In the genomic region with DNA sequence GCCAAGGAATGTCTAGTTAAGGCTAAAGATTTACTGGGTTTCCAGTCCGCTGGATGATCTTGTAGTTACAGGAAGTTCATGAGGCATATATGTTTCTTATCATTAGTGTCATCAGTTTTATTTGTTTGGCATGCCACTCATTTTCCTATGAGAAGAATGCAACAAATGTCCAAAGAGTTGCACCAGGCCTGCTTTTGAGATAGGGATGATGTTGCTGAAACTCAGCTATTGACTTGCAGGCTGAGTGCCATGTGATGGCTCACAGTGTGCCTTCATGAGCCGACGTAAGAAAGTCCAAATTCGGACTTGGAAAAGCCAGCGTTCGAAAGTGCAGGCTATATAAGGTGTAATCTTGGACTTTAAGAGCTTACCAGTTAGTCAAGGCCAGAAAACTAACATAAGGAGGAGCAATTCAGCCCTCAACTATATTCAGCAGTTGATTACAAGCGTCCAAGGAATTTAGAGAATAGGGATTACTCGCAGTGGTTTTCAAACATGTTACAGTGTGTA, we compare ENCODE assay signal across 9 cellular contexts.
DNase-seq lines count a peak whose midpoint lies in the region; ATAC-seq and TF ChIP-seq lines count a peak whose summit lies in the region.
"Had no signal": no experiment of that assay in that cellular context is flagged by ENCODE, and none has a peak within 500 bp of the region (broad histone marks: within the 10 kb centered on the region; RNA-seq: fewer than 3 reads in every experiment).

No MANE protein-coding gene starts in this region.

- H3K27me3 Mint-ChIP-seq in MCF 10A (ENCODE audit: insufficient read depth, unreplicated experiment) (no peaks in the 10 kb centered on the region), memory B cell (no peaks in the 10 kb centered on the region), progenitor cell of endocrine pancreas (no peaks in the 10 kb centered on the region)

- no peaks in the 10 kb centered on the region for H3K79me2 ChIP-seq in mammary epithelial cell (ENCODE audit: insufficient read depth, low read length)

- CTCF ChIA-PET in mammary epithelial cell (lab: Charles Lee; ENCODE audit: low non-redundant PET) (no interaction called here), MCF 10A (lab: Yijun Ruan, JAX) (no interaction called here)

- H3K27me3 ChIP-seq in mammary epithelial cell (ENCODE audit: insufficient read depth, low read length) = no peaks in the 10 kb centered on the region

- no peak overlapping the region for H3K27ac ChIP-seq in mammary epithelial cell (ENCODE audit: insufficient read depth, low read depth, low read length)

- H3K4me2 ChIP-seq in mammary epithelial cell (ENCODE audit: insufficient read depth, low read depth, low read length) = no peak overlapping the region

- no peak for TF ChIP-seq POLR2A in erythroblast (IDR thresholded peaks at IDR 0.05; ENCODE audit: low read length)

- no peak for ATAC-seq in memory B cell (ENCODE audit: low read depth)

- intact Hi-C loops in mammary epithelial cell (cut with micrococcal nuclease) = no loop called here
- intact Hi-C loops in MCF 10A (cut with micrococcal nuclease) = no loop called here

- H3K9ac ChIP-seq in mammary epithelial cell (ENCODE audit: insufficient read depth, low read length) = no peak overlapping the region

- H3K9me3 ChIP-seq in mammary epithelial cell (replicated peaks; ENCODE audit: insufficient read depth, low read length) = peaks cover 5% of the 10 kb centered on the region

- POLR2A ChIA-PET in MCF 10A (lab: Yijun Ruan, JAX) = interaction anchor here (3.7 kb wide), 1 partner anchor 38 kb away, joined by 23 read pairs; no protein-coding TSS in a partner anchor

- 92% methylated on average over 8 of the region's 8 CpGs for WGBS in mammary epithelial cell (ENCODE audit: low coverage, missing lambda C conversion rate)

- DNase-seq in mammary epithelial cell (peak; percentile 23), MCF 10A (ENCODE audit: unreplicated experiment) (no peak), amniotic stem cell (lab: John Stamatoyannopoulos, UW) (peak; percentile 52), memory B cell (ENCODE audit: low spot score in 2 of 2) (no peak), erythroblast (lab: John Stamatoyannopoulos, UW) (no peak), ACHN (no peak), progenitor cell of endocrine pancreas (ENCODE audit: low spot score, unreplicated experiment) (no peak)
- DNase-seq in activated effector memory CD4-positive, alpha-beta T cell treated with anti-CD3 and anti-CD28 coated beads, Interleukin-2, amount 50 U/mL, for 16 hours = no peak
- DNase-seq: KG1 had no signal

- dilution Hi-C loops in mammary epithelial cell (cut with HindIII; ENCODE audit: low sequenced_read_pairs) = no loop called here

- H3K36me3 ChIP-seq in mammary epithelial cell (ENCODE audit: insufficient read depth, low read length) = no peaks in the 10 kb centered on the region

- H4K20me1 ChIP-seq in mammary epithelial cell (ENCODE audit: insufficient read depth, low read length) = no peaks in the 10 kb centered on the region

- H3K36me3 Mint-ChIP-seq in MCF 10A (ENCODE audit: insufficient read depth, unreplicated experiment) (peaks cover 13% of the 10 kb centered on the region), memory B cell (peaks cover 13% of the 10 kb centered on the region), progenitor cell of endocrine pancreas (ENCODE audit: insufficient read depth) (peaks cover 7% of the 10 kb centered on the region)

- no peak overlapping the region for H3K27ac Mint-ChIP-seq in MCF 10A (ENCODE audit: low read depth, unreplicated experiment)
- H3K27ac Mint-ChIP-seq in memory B cell = peak overlapping the region; percentile 73
- H3K27ac Mint-ChIP-seq in progenitor cell of endocrine pancreas = no peak overlapping the region

- no peak overlapping the region for H2AFZ ChIP-seq in mammary epithelial cell (ENCODE audit: low read depth, low read length)

- peaks cover 38% of the 10 kb centered on the region for H3K4me1 Mint-ChIP-seq in MCF 10A (ENCODE audit: insufficient read depth, unreplicated experiment)
- peaks cover 21% of the 10 kb centered on the region for H3K4me1 Mint-ChIP-seq in memory B cell
- peaks cover 2% of the 10 kb centered on the region for H3K4me1 Mint-ChIP-seq in progenitor cell of endocrine pancreas (ENCODE audit: low read depth)

- in situ Hi-C loops in mammary epithelial cell (cut with MboI; ENCODE audit: low sequenced_read_pairs in 2 of 2) (no loop called here), ACHN (cut with HindIII; ENCODE audit: low pct_ligation_motif_present, low pct_unique_long_range_greater_than_20kb, low sequenced_read_pairs) (no loop called here)

- H3K4me1 ChIP-seq in mammary epithelial cell (ENCODE audit: insufficient read depth, low read length) = peaks cover 8% of the 10 kb centered on the region

- H3K9me3 Mint-ChIP-seq in MCF 10A (ENCODE audit: unreplicated experiment) = no peaks in the 10 kb centered on the region
- peaks cover 4% of the 10 kb centered on the region for H3K9me3 Mint-ChIP-seq in memory B cell
- peaks cover 5% of the 10 kb centered on the region for H3K9me3 Mint-ChIP-seq in progenitor cell of endocrine pancreas (ENCODE audit: low read depth)

- TF ChIP-seq CTCF in mammary epithelial cell (conservative IDR thresholded peaks at IDR 0.05 in 1 of 2, IDR thresholded peaks at IDR 0.05 in 1 of 2; ENCODE audit: extremely low read depth in 1 of 2, insufficient read depth in 1 of 2, low read depth in 1 of 2, low read length in 2 of 2) (no peak), MCF 10A (IDR thresholded peaks at IDR 0.05; ENCODE audit: unreplicated experiment) (no peak), progenitor cell of endocrine pancreas (IDR thresholded peaks at IDR 0.05; ENCODE audit: unreplicated experiment) (no peak)

- H3K4me3 Mint-ChIP-seq in MCF 10A (ENCODE audit: unreplicated experiment) = no peak overlapping the region
- H3K4me3 Mint-ChIP-seq in memory B cell = no peak overlapping the region
- H3K4me3 Mint-ChIP-seq in progenitor cell of endocrine pancreas (ENCODE audit: low read depth) = no peak overlapping the region

- BruUV-seq in mammary epithelial cell (replicated peaks; lab: Mats Ljungman, UMichigan) (no TSS peak), MCF 10A (replicated peaks; lab: Mats Ljungman, UMichigan) (no TSS peak)

- H3K4me3 ChIP-seq in mammary epithelial cell (replicated peaks in 1 of 3; ENCODE audit: insufficient read depth in 1 of 3, low read depth in 2 of 3, low read length in 3 of 3) = no peak overlapping the region

Comparison
In these comparisons a context has a peak if more than half of its experiments do, and no peak if none do; other contexts are left out.
1. DNase-seq: peak in mammary epithelial cell (single experiment) and amniotic stem cell (single experiment); none in MCF 10A (single experiment), memory B cell (0 of 2), erythroblast (0 of 2), activated effector memory CD4-positive, alpha-beta T cell treated with anti-CD3 and anti-CD28 coated beads, Interleukin-2, amount 50 U/mL, for 16 hours (single experiment), ACHN (single experiment) and progenitor cell of endocrine pancreas (single experiment).